Comparison of ENCODE assay signal across 26 cellular contexts in genomic region chr12:51705450-51705849, GRCh38.
"Had no signal": no experiment of that assay in that cellular context is flagged by ENCODE, and none has a peak within 500 bp of the region (broad histone marks: within the 10 kb centered on the region; RNA-seq: fewer than 3 reads in every experiment).

No MANE protein-coding gene starts in this region.

- DNase-seq: activated CD4-positive, alpha-beta T cell treated with anti-CD3 and anti-CD28 coated beads for 48 hours; activated CD4-positive, alpha-beta T cell treated with anti-CD3 and anti-CD28 coated beads, Interleukin-2, amount 50 U/mL, for 4 hours; activated CD4-positive, CD25-positive, alpha-beta regulatory T cell treated with anti-CD3 and anti-CD28 coated beads, Interleukin-2, amount 50 U/mL, for 72 hours; activated CD8-positive, alpha-beta memory T cell treated with anti-CD3 and anti-CD28 coated beads, Interleukin-2, amount 50 U/mL, for 48 hours; activated CD8-positive, alpha-beta T cell treated with anti-CD3 and anti-CD28 coated beads, Interleukin-2, amount 10 ng/mL, durations not matched to agents 7 days and 5 days; activated naive CD4-positive, alpha-beta T cell treated with anti-CD3 and anti-CD28 coated beads, Interleukin-2, amount 50 U/mL, for 16 hours; activated T-cell treated with anti-CD3 and anti-CD28 coated beads, Interleukin-2, amount 50 U/mL, for 1 hour; aorta; central memory CD4-positive, alpha-beta T cell; MM.1S; NCI-H1105 treated with DMSO at 0.1 percent for 48 hours; NCI-H1436 treated with DMSO at 0.1 percent for 48 hours; NCI-H187; NCI-H2081; NCI-H2171; NCI-H226; NCI-H526 treated with DMSO at 0.1 percent for 48 hours; NK-92 treated with Interleukin-12 subunit alpha and Interleukin-12 subunit beta, amount 100 ng/mL, for 24 hours; OCI-M1; Peyer's patch; Right ventricle myocardium superior had no signal

- H3K4me1 ChIP-seq: breast epithelium, Peyer's patch, SJSA1 had no signal

- H3K4me3 ChIP-seq: breast epithelium, Peyer's patch, SJSA1 had no signal

- H3K27ac ChIP-seq: breast epithelium, Peyer's patch, RWPE1, SJSA1 had no signal

- H3K9me3 ChIP-seq: breast epithelium, Peyer's patch, SJSA1 had no signal

- H3K36me3 ChIP-seq: breast epithelium, Peyer's patch had no signal

- ATAC-seq: activated CD8-positive, alpha-beta T cell treated with anti-CD3 and anti-CD28 coated beads, Interleukin-2, amount 10 ng/mL, durations not matched to agents 7 days and 5 days; SK-N-SH treated with all-trans-retinoic acid at 6 μM for 48 hours; WTC11 had no signal

- H3K27me3 ChIP-seq: breast epithelium, Peyer's patch, SJSA1 had no signal
